Comparison of ENCODE assay signal across 1 cellular context in the genomic region with DNA sequence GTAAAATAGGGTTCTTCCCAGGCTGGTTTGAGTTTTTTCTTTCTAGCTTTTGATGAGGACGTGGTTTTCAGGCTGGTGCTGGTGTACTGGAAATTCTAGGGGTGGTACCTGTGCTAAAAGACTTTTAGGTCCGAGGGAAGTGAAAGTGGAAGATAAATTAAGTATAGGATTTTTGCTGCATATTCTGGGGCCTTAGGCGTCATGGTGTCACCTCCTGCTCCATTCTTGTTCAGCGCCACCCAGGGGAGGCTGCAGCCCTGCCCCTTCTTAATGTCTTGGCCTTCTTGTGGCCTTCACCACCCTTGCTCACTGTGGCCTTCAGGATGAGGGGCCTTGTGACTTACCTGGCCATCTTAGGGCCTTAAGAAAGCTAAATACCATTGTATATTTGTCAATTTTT.
TF ChIP-seq lines count a peak whose summit lies in the region.

No MANE protein-coding gene starts in this region.

TF ChIP-seq in IMR-90, 13 proteins besides CTCF, POLR2A, EP300 and RAD21:
- no peak for TF ChIP-seq USF2 (IDR thresholded peaks at IDR 0.05; ENCODE audit: low read depth, low read length)
- no peak for TF ChIP-seq MXI1 (IDR thresholded peaks at IDR 0.05; ENCODE audit: borderline replicate concordance, low read depth, low read length)
- no peak for TF ChIP-seq CEBPB (IDR thresholded peaks at IDR 0.05; ENCODE audit: low read depth, low read length)
- no peak for TF ChIP-seq RCOR1 (IDR thresholded peaks at IDR 0.05; ENCODE audit: insufficient replicate concordance, low read length)
- no peak for TF ChIP-seq BHLHE40 (IDR thresholded peaks at IDR 0.05; ENCODE audit: low read depth, low read length)
- no peak for TF ChIP-seq RFX5 (IDR thresholded peaks at IDR 0.05; ENCODE audit: low read depth, low read length)
- TF ChIP-seq MAFK (IDR thresholded peaks at IDR 0.05; ENCODE audit: low read depth, low read length), result no peak
- TF ChIP-seq CHD1 (IDR thresholded peaks at IDR 0.05; ENCODE audit: low read depth, low read length), result no peak
- no peak for TF ChIP-seq MAZ (IDR thresholded peaks at IDR 0.05; ENCODE audit: borderline replicate concordance, low read depth, low read length)
- no peak for TF ChIP-seq FOS (IDR thresholded peaks at IDR 0.05; ENCODE audit: low read depth, low read length)
- TF ChIP-seq, protein P1, sequence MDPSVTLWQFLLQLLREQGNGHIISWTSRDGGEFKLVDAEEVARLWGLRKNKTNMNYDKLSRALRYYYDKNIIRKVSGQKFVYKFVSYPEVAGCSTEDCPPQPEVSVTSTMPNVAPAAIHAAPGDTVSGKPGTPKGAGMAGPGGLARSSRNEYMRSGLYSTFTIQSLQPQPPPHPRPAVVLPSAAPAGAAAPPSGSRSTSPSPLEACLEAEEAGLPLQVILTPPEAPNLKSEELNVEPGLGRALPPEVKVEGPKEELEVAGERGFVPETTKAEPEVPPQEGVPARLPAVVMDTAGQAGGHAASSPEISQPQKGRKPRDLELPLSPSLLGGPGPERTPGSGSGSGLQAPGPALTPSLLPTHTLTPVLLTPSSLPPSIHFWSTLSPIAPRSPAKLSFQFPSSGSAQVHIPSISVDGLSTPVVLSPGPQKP (IDR thresholded peaks at IDR 0.05; ENCODE audit: borderline replicate concordance, low read depth, low read length), result no peak
- no peak for TF ChIP-seq NFE2L2 (IDR thresholded peaks at IDR 0.05; ENCODE audit: low read depth, low read length)
- TF ChIP-seq SMC3 (IDR thresholded peaks at IDR 0.05; ENCODE audit: low read depth, low read length), result no peak
